Comparison of ENCODE assay signal across 8 cellular contexts in genomic region chr12:56257071-56257470, GRCh38. TPM values are rescaled to one million over a fixed set of nuclear protein-coding genes. Genes with fewer than 3 reads are reported as not detected.
A peak's percentile ranks its signal among the peaks of the same experiment; 100 is the strongest.
DNase-seq lines count a peak whose midpoint lies in the region; ATAC-seq and TF ChIP-seq lines count a peak whose summit lies in the region.

No MANE protein-coding gene starts in this region.

- peak overlapping the region; percentile 26 for H3K27ac Mint-ChIP-seq in activated CD8-positive, alpha-beta T cell treated with anti-CD3 and anti-CD28 coated beads for 36 hours
- H3K27ac Mint-ChIP-seq in stimulated activated effector memory CD8-positive, alpha-beta T cell treated with anti-CD3 and anti-CD28 coated beads, Interleukin-12 subunit alpha, Interleukin-12 subunit beta, amount 100 ng/mL, for 72 hours = peak overlapping the region; percentile 7

- no peak for TF ChIP-seq CTCF in HEK293 (tag by site-specific recombination; IDR thresholded peaks at IDR 0.05)
- TF ChIP-seq CTCF in activated CD8-positive, alpha-beta T cell treated with anti-CD3 and anti-CD28 coated beads for 36 hours (IDR thresholded peaks at IDR 0.05) = no peak

- intact Hi-C loops in activated CD8-positive, alpha-beta T cell treated with anti-CD3 and anti-CD28 coated beads for 36 hours (cut with micrococcal nuclease) = loop anchor here (5.0 to 10.0 kb wide), 2 partner anchors 65 to 132 kb away; partner anchors contain the start of gene ESYT1

- H3K4me3 Mint-ChIP-seq in activated CD8-positive, alpha-beta T cell treated with anti-CD3 and anti-CD28 coated beads for 36 hours = peak overlapping the region; percentile 88
- peak overlapping the region; percentile 91 for H3K4me3 Mint-ChIP-seq in stimulated activated effector memory CD8-positive, alpha-beta T cell treated with anti-CD3 and anti-CD28 coated beads, Interleukin-12 subunit alpha, Interleukin-12 subunit beta, amount 100 ng/mL, for 72 hours

- DNase-seq in activated CD8-positive, alpha-beta T cell treated with anti-CD3 and anti-CD28 coated beads for 36 hours = no peak
- DNase-seq in stimulated activated effector memory CD8-positive, alpha-beta T cell treated with anti-CD3 and anti-CD28 coated beads, Interleukin-12 subunit alpha, Interleukin-12 subunit beta, amount 100 ng/mL, for 72 hours (ENCODE audit: low spot score in 2 of 2) = no peak
- DNase-seq in NCI-H1417 treated with DMSO at 0.1 percent for 48 hours (lab: John Stamatoyannopoulos, UW) = no peak
- no peak for DNase-seq in hepatic stellate cell (ENCODE audit: low spot score)
- DNase-seq in DMS 273 (lab: John Stamatoyannopoulos, UW; ENCODE audit: unreplicated experiment) = no peak

- H3K9me3 Mint-ChIP-seq in activated CD8-positive, alpha-beta T cell treated with anti-CD3 and anti-CD28 coated beads for 36 hours = no peaks in the 10 kb centered on the region
- no peaks in the 10 kb centered on the region for H3K9me3 Mint-ChIP-seq in stimulated activated effector memory CD8-positive, alpha-beta T cell treated with anti-CD3 and anti-CD28 coated beads, Interleukin-12 subunit alpha, Interleukin-12 subunit beta, amount 100 ng/mL, for 72 hours

- no peaks in the 10 kb centered on the region for H3K9me3 ChIP-seq in HEK293 (ENCODE audit: control insufficient read depth, insufficient read depth, low read depth, low read length)

- H3K27ac ChIP-seq in HEK293 (ENCODE audit: extremely low read depth, low read depth, low read length) = peak overlapping the region; percentile 90; the same call in 1 of the 2 replicates

- CTCF ChIA-PET in HEK293 (lab: Yijun Ruan, JAX) = interaction anchor here (0.5 to 2.3 kb wide), 15 partner anchors 11 to 1876 kb away, joined by 3 to 10 read pairs (median 4); partner anchors contain the start of genes RNF41 and SMARCC2
- CTCF ChIA-PET in activated CD8-positive, alpha-beta T cell treated with anti-CD3 and anti-CD28 coated beads for 36 hours (lab: Charles Lee) = interaction anchor here (0.8 to 3.4 kb wide), 10 partner anchors 11 to 249 kb away, joined by 3 to 40 read pairs (median 6); partner anchors contain the start of genes CNPY2, COQ10A, RNF41 and ZC3H10

- ATAC-seq in activated CD8-positive, alpha-beta T cell treated with anti-CD3 and anti-CD28 coated beads for 36 hours = no peak
- ATAC-seq in stimulated activated effector memory CD8-positive, alpha-beta T cell treated with anti-CD3 and anti-CD28 coated beads, Interleukin-12 subunit alpha, Interleukin-12 subunit beta, amount 100 ng/mL, for 72 hours = no peak
- no peak for ATAC-seq in HG02588 (IDR thresholded peaks at IDR 0.05; ENCODE audit: unreplicated experiment)

- H3K4me1 Mint-ChIP-seq in activated CD8-positive, alpha-beta T cell treated with anti-CD3 and anti-CD28 coated beads for 36 hours (ENCODE audit: low read depth) = peaks cover 19% of the 10 kb centered on the region
- H3K4me1 Mint-ChIP-seq in stimulated activated effector memory CD8-positive, alpha-beta T cell treated with anti-CD3 and anti-CD28 coated beads, Interleukin-12 subunit alpha, Interleukin-12 subunit beta, amount 100 ng/mL, for 72 hours = peaks cover 34% of the 10 kb centered on the region

- H3K4me3 ChIP-seq in HEK293 (ENCODE audit: low read depth, low read length) = peak overlapping the region; percentile 92
- peak overlapping the region; percentile 82 for H3K4me3 ChIP-seq in iPS-11a (ENCODE audit: low read depth, low read length)

- H3K36me3 ChIP-seq in HEK293 (ENCODE audit: control insufficient read depth in 2 of 2, insufficient read depth in 1 of 2, low read length in 2 of 2) = peaks cover 25 to 51% of the 10 kb centered on the region in 2 experiments

- H3K4me1 ChIP-seq in HEK293 (ENCODE audit: control insufficient read depth, insufficient read depth, low read length) = peaks cover 13% of the 10 kb centered on the region

- POLR2A ChIA-PET in HEK293 (lab: Yijun Ruan, JAX) = interaction anchor here (0.7 to 3.5 kb wide), 5 partner anchors 9 to 138 kb away, joined by 3 to 26 read pairs (median 4); partner anchors contain the start of gene COQ10A
- POLR2A ChIA-PET in activated CD8-positive, alpha-beta T cell treated with anti-CD3 and anti-CD28 coated beads for 36 hours (lab: Charles Lee) = interaction anchor here (0.6 to 3.5 kb wide), 11 partner anchors 9 to 214 kb away, joined by 3 to 17 read pairs (median 7); partner anchors contain the start of genes CNPY2, COQ10A, CS and RNF41

- no peaks in the 10 kb centered on the region for H3K27me3 Mint-ChIP-seq in activated CD8-positive, alpha-beta T cell treated with anti-CD3 and anti-CD28 coated beads for 36 hours

- peaks cover 24% of the 10 kb centered on the region for H3K36me3 Mint-ChIP-seq in activated CD8-positive, alpha-beta T cell treated with anti-CD3 and anti-CD28 coated beads for 36 hours (ENCODE audit: low read depth)
- peaks cover 50% of the 10 kb centered on the region for H3K36me3 Mint-ChIP-seq in stimulated activated effector memory CD8-positive, alpha-beta T cell treated with anti-CD3 and anti-CD28 coated beads, Interleukin-12 subunit alpha, Interleukin-12 subunit beta, amount 100 ng/mL, for 72 hours

TF ChIP-seq in HEK293, 187 proteins besides CTCF, POLR2A, EP300 and RAD21:
- TF ChIP-seq HOXD13 (CRISPR knock-in tag; IDR thresholded peaks at IDR 0.05; ENCODE audit: borderline replicate concordance) (no peak), ZNF19 (tag by site-specific recombination; IDR thresholded peaks at IDR 0.05; ENCODE audit: low read depth) (no peak), ZNF274 (IDR thresholded peaks at IDR 0.05; ENCODE audit: low read length) (no peak), ZNF274 (tag by site-specific recombination; IDR thresholded peaks at IDR 0.05; ENCODE audit: borderline replicate concordance) (no peak), ZFP3 (tag by site-specific recombination; IDR thresholded peaks at IDR 0.05; ENCODE audit: low read depth) (no peak), ZNF629 (tag by site-specific recombination; IDR thresholded peaks at IDR 0.05) (no peak), ZNF302 (tag by site-specific recombination; IDR thresholded peaks at IDR 0.05; ENCODE audit: low read depth) (no peak), ZIC2 (tag by site-specific recombination; IDR thresholded peaks at IDR 0.05) (no peak), REST (tag by site-specific recombination; IDR thresholded peaks at IDR 0.05) (no peak)

RNA-seq across cellular contexts. Expression of gene ANKRD52, which starts 1.1 kb away (rescaled TPM):
- 10 to 100 TPM; 23.3 to 31.3 TPM for total RNA-seq in activated CD8-positive, alpha-beta T cell treated with anti-CD3 and anti-CD28 coated beads for 36 hours

RNA-seq across cellular contexts. Expression of gene COQ10A, which starts 9.7 kb away (rescaled TPM):
- 1 to 10 TPM; 7.9 to 9.6 TPM for total RNA-seq in activated CD8-positive, alpha-beta T cell treated with anti-CD3 and anti-CD28 coated beads for 36 hours

RNA-seq across cellular contexts. Expression of gene SLC39A5, which starts 27.2 kb away (rescaled TPM):
- under 1 TPM; 0.41 to 0.54 TPM for total RNA-seq in activated CD8-positive, alpha-beta T cell treated with anti-CD3 and anti-CD28 coated beads for 36 hours

RNA-seq across cellular contexts. Expression of gene NABP2, which starts 32.9 kb away (rescaled TPM):
- total RNA-seq in activated CD8-positive, alpha-beta T cell treated with anti-CD3 and anti-CD28 coated beads for 36 hours = 10 to 100 TPM; 58.7 to 60.2 TPM

RNA-seq across cellular contexts. Expression of gene RNF41, which starts 35.3 kb away (rescaled TPM):
- 10 to 100 TPM; 23.4 to 27.4 TPM for total RNA-seq in activated CD8-positive, alpha-beta T cell treated with anti-CD3 and anti-CD28 coated beads for 36 hours
